In the genomic region with DNA sequence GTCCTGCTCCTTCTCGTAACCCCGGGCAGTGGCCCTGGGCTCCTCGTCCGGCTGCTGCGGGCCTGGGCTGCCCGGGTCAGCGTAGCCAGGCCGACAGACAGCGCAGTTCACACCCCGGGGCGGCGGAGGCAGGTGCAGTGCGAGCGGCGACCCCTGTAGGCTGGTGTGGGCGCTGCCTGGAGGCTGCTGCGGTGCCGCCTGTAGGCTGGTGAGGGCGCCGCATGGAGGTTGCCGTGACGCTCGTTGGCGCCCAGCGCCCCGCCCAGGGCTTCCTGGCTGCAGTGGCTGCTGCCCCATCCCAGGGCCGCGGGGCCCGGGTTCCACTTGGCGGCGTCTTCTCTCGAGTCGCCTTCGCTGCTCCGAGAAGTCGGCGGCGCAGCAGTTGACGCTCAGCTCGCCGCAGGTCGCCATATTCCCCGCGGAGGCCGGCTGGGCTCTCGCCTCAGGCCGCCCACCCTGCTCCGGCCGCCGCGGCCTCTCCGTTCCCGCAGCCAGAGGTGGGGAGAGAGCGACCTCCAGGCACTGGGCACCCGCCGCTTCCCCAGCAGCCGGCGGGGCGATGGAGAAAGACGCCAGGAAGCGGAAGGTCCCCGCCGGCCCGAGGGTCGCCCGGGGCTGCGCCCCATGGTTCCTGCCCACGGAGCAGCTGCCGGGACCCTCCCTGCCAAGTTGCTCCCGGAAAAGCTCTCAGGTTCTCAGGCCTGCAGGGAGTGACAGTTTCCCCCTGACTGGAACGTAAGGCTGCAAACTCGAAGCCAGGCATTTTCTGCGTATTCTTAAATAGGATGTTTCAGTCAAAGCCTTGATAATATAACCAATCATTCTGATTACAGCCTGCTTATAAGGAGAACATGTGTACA, we compare ENCODE assay signal across 9 cellular contexts. TPM values are rescaled to one million over a fixed set of nuclear protein-coding genes. Genes with fewer than 3 reads are reported as not detected.
DNase-seq lines count a peak whose midpoint lies in the region; ATAC-seq and TF ChIP-seq lines count a peak whose summit lies in the region.
"Not testable (repeated sequence)": the region's sequence is repeated elsewhere in the genome, so short reads cannot be mapped to it uniquely, and the experiment has no call there.
"Had no signal": no experiment of that assay in that cellular context is flagged by ENCODE, and none has a peak within 500 bp of the region (broad histone marks: within the 10 kb centered on the region; RNA-seq: fewer than 3 reads in every experiment).

A gene (plus strand): TSS at position 265 of the 860 bp plus-strand sequence. CDS start 5,533 bp downstream, outside the sequence.

- not testable (repeated sequence) for DNase-seq in body of pancreas; right lobe of liver; type B pancreatic cell (ENCODE audit: extremely low spot score, unreplicated experiment)

- not testable (repeated sequence) for H3K9me3 ChIP-seq in body of pancreas, right lobe of liver

- not testable (repeated sequence) for H3K36me3 ChIP-seq in body of pancreas (replicated peaks in 1 of 2; ENCODE audit: insufficient read depth in 1 of 2, low read depth in 2 of 2); right lobe of liver

- H3K27me3 Mint-ChIP-seq in type B pancreatic cell: not testable (repeated sequence)

- H3K9me3 Mint-ChIP-seq in type B pancreatic cell: not testable (repeated sequence)

- intact Hi-C loops in body of pancreas (cut with DNase I); right lobe of liver (cut with DNase I): not testable (repeated sequence)

- H3K36me3 Mint-ChIP-seq in type B pancreatic cell: not testable (repeated sequence)

- H3K4me3 ChIP-seq in body of pancreas, right lobe of liver: not testable (repeated sequence)

- not testable (repeated sequence) for H3K27ac ChIP-seq in body of pancreas, right lobe of liver

- H3K4me1 Mint-ChIP-seq in type B pancreatic cell (ENCODE audit: unreplicated experiment): not testable (repeated sequence)

- H3K4me1 ChIP-seq in body of pancreas, right lobe of liver: not testable (repeated sequence)

- not testable (repeated sequence) for TF ChIP-seq CTCF in body of pancreas (IDR thresholded peaks at IDR 0.05); right lobe of liver (IDR thresholded peaks at IDR 0.05); type B pancreatic cell (conservative IDR thresholded peaks at IDR 0.05)

- not testable (repeated sequence) for H3K27me3 ChIP-seq in body of pancreas, right lobe of liver

- not testable (repeated sequence) for H3K27ac Mint-ChIP-seq in type B pancreatic cell

- ATAC-seq in GM18519 (IDR thresholded peaks at IDR 0.05; ENCODE audit: low FRiP score, unreplicated experiment): peak; percentile 88
- ATAC-seq in GM19463 (IDR thresholded peaks at IDR 0.05; ENCODE audit: unreplicated experiment): peak; percentile 99
- ATAC-seq in HG02588 (IDR thresholded peaks at IDR 0.05; ENCODE audit: unreplicated experiment): peak; percentile 97
- peak; percentile 89 for ATAC-seq in HG03095 (IDR thresholded peaks at IDR 0.05; ENCODE audit: unreplicated experiment)
- peak; percentile 73 for ATAC-seq in HG03575 (IDR thresholded peaks at IDR 0.05; ENCODE audit: extremely low read depth, insufficient number of reproducible peaks, low FRiP score, unreplicated experiment)
- peak; percentile 98 for ATAC-seq in body of pancreas
- ATAC-seq in right lobe of liver: peak; percentile 100

- H3K4me3 Mint-ChIP-seq in type B pancreatic cell: not testable (repeated sequence)

- TF ChIP-seq POLR2A in body of pancreas (IDR thresholded peaks at IDR 0.05); right lobe of liver (IDR thresholded peaks at IDR 0.05): not testable (repeated sequence)

- WGBS in body of pancreas, 2 donors: no CpG with 5 or more reads among the region's 73 CpGs
- WGBS in right lobe of liver (ENCODE audit: insufficient coverage, low coverage, low lambda C conversion rate, missing lambda C conversion rate): no CpG with 5 or more reads among the region's 73 CpGs

RNA-seq across cellular contexts. Expression of the gene that starts here (rescaled TPM):
- total RNA-seq in body of pancreas: not detected
- 1 to 10 TPM in 2 of 6 experiments, under 1 TPM in 2, not detected in 2; 0.55 to 2.2 (median 1.4) TPM for total RNA-seq in right lobe of liver
- total RNA-seq in type B pancreatic cell (ENCODE audit: low replicate concordance): 8.2 and 12.9 TPM in 2 replicates
- total RNA-seq: ascending aorta had no signal

Comparison
In these comparisons a context has a peak if more than half of its experiments do, and no peak if none do; other contexts are left out.
1. Peak in ATAC-seq in body of pancreas; RNA of the gene not detected or under 1 TPM.